In genomic region chr14:99025418-99025817, GRCh38 we compare ENCODE assay signal across 28 cellular contexts.
"Had no signal": no experiment of that assay in that cellular context is flagged by ENCODE, and none has a peak within 500 bp of the region (broad histone marks: within the 10 kb centered on the region; RNA-seq: fewer than 3 reads in every experiment).

No MANE protein-coding gene starts in this region.

- H3K4me1 ChIP-seq: parathyroid adenoma, psoas muscle, spleen, stomach, thyroid gland, tibial nerve, upper lobe of left lung, vagina had no signal

- H3K9me3 Mint-ChIP-seq: natural killer cell; stimulated activated effector memory CD8-positive, alpha-beta T cell treated with anti-CD3 and anti-CD28 coated beads, Interleukin-12 subunit alpha, Interleukin-12 subunit beta, amount 100 ng/mL, for 72 hours had no signal

- H3K27ac Mint-ChIP-seq: natural killer cell; nephron; neural progenitor cell; progenitor cell of endocrine pancreas; stimulated activated naive B cell treated with anti-CD40 and anti-IgM and Interleukin-4, amounts not matched to agents 10 μg/mL and 1 μg/mL and 100 μg/mL, for 72 hours; stimulated activated naive CD8-positive, alpha-beta T cell treated with anti-CD3 and anti-CD28 coated beads, Interleukin-15, Interleukin-2, amounts not matched to agents 100 ng/mL and 50 ng/mL, for 24 hours had no signal

- DNase-seq: naive thymus-derived CD4-positive, alpha-beta T cell; natural killer cell; occipital lobe; ovary; psoas muscle; right cardiac atrium; spleen; stimulated activated CD4-positive, alpha-beta T cell treated with anti-CD3 and anti-CD28 coated beads, Interleukin-12 subunit alpha, Interleukin-12 subunit beta, amount 100 ng/mL, for 4 hours; stimulated activated CD4-positive, alpha-beta T cell treated with anti-CD3 and anti-CD28 coated beads, Interleukin-1b, Interleukin-23, amount 100 ng/mL, for 48 hours; stimulated activated CD4-positive, alpha-beta T cell treated with anti-CD3 and anti-CD28 coated beads, Interleukin-4, amount 100 ng/mL, for 24 hours; stimulated activated naive B cell treated with anti-CD40 and anti-IgM and Interleukin-4, amounts not matched to agents 10 μg/mL and 1 μg/mL and 100 μg/mL, for 72 hours; stimulated activated naive CD4-positive, alpha-beta T cell treated with Interleukin-2 at 50 U/mL for 16 hours; stomach; thyroid gland; trophoblast cell; upper lobe of left lung had no signal

- H3K27me3 ChIP-seq: neural progenitor cell, ovary, spleen, thyroid gland, tibial nerve, upper lobe of left lung, vagina had no signal

- H3K27me3 Mint-ChIP-seq: stimulated activated naive B cell treated with anti-CD40 and anti-IgM and Interleukin-4, amounts not matched to agents 10 μg/mL and 1 μg/mL and 100 μg/mL, for 72 hours; stimulated activated naive CD8-positive, alpha-beta T cell treated with anti-CD3 and anti-CD28 coated beads, Interleukin-15, Interleukin-2, amounts not matched to agents 100 ng/mL and 50 ng/mL, for 24 hours had no signal

- H3K36me3 ChIP-seq: neural progenitor cell, ovary, spleen, stomach, thoracic aorta, thyroid gland, tibial nerve, upper lobe of left lung, vagina had no signal

- H3K9me3 ChIP-seq: ovary, psoas muscle, spleen, stomach, thoracic aorta, thyroid gland, tibial nerve, upper lobe of left lung, vagina had no signal

- H3K4me3 Mint-ChIP-seq: naive thymus-derived CD4-positive, alpha-beta T cell; natural killer cell; nephron; neural progenitor cell; stimulated activated effector memory CD8-positive, alpha-beta T cell treated with anti-CD3 and anti-CD28 coated beads, Interleukin-12 subunit alpha, Interleukin-12 subunit beta, amount 100 ng/mL, for 72 hours; stimulated activated naive B cell treated with anti-CD40 and anti-IgM and Interleukin-4, amounts not matched to agents 10 μg/mL and 1 μg/mL and 100 μg/mL, for 72 hours; stimulated activated naive CD8-positive, alpha-beta T cell treated with anti-CD3 and anti-CD28 coated beads, Interleukin-15, Interleukin-2, amounts not matched to agents 100 ng/mL and 50 ng/mL, for 24 hours had no signal

- H3K4me3 ChIP-seq: neural progenitor cell, ovary, psoas muscle, skin epidermis, smooth muscle cell, spleen, stomach, thoracic aorta, thyroid gland, tibial nerve, upper lobe of left lung, vagina had no signal

- H3K4me1 Mint-ChIP-seq: stimulated activated naive B cell treated with anti-CD40 and anti-IgM and Interleukin-4, amounts not matched to agents 10 μg/mL and 1 μg/mL and 100 μg/mL, for 72 hours had no signal

- H3K27ac ChIP-seq: neural progenitor cell, ovary, parathyroid adenoma, psoas muscle, skin epidermis, spleen, stomach, thoracic aorta, thyroid gland, tibial nerve, upper lobe of left lung, vagina had no signal

- H3K36me3 Mint-ChIP-seq: natural killer cell; stimulated activated effector memory CD8-positive, alpha-beta T cell treated with anti-CD3 and anti-CD28 coated beads, Interleukin-12 subunit alpha, Interleukin-12 subunit beta, amount 100 ng/mL, for 72 hours; stimulated activated naive B cell treated with anti-CD40 and anti-IgM and Interleukin-4, amounts not matched to agents 10 μg/mL and 1 μg/mL and 100 μg/mL, for 72 hours had no signal

- ATAC-seq: naive thymus-derived CD4-positive, alpha-beta T cell; natural killer cell; psoas muscle; right cardiac atrium; sciatic nerve; stimulated activated effector memory CD8-positive, alpha-beta T cell treated with anti-CD3 and anti-CD28 coated beads, Interleukin-12 subunit alpha, Interleukin-12 subunit beta, amount 100 ng/mL, for 72 hours; stimulated activated naive B cell treated with anti-CD40 and anti-IgM and Interleukin-4, amounts not matched to agents 10 μg/mL and 1 μg/mL and 100 μg/mL, for 72 hours had no signal
